7 cellular contexts compared by ENCODE assay signal in genomic region chr11:108417559-108417958, GRCh38. TPM values are rescaled to one million over a fixed set of nuclear protein-coding genes. Genes with fewer than 3 reads are reported as not detected.
A peak's percentile ranks its signal among the peaks of the same experiment; 100 is the strongest.
DNase-seq lines count a peak whose midpoint lies in the region; ATAC-seq, FAIRE-seq and TF ChIP-seq lines count a peak whose summit lies in the region.
"Not testable (repeated sequence)": the region's sequence is repeated elsewhere in the genome, so short reads cannot be mapped to it uniquely, and the experiment has no call there.

No MANE protein-coding gene starts in this region.

- POLR2A ChIA-PET in WTC11 (lab: Charles Lee); GM12878 (lab: Charles Lee): not testable (repeated sequence)

- not testable (repeated sequence) for H3K27ac ChIP-seq in HL-60 (replicated peaks); GM12878 (ENCODE audit: control insufficient read depth, insufficient read depth)

- SMC1A ChIA-PET in GM12878 (lab: Charles Lee; ENCODE audit: uncharacterized antibody, unreplicated experiment) = interaction anchor here (1.2 to 3.8 kb wide), 2 partner anchors 224 to 232 kb away, joined by 3 to 82 read pairs; no protein-coding TSS in a partner anchor

- peak; percentile 2 for TF ChIP-seq CTCF in HL-60 (IDR thresholded peaks at IDR 0.05; ENCODE audit: insufficient read depth, low read length)
- TF ChIP-seq CTCF in WTC11 (IDR thresholded peaks at IDR 0.05); glutamatergic neuron (IDR thresholded peaks at IDR 0.05; ENCODE audit: partially characterized antibody, unreplicated experiment): not testable (repeated sequence)
- TF ChIP-seq CTCF in GM12878 (IDR thresholded peaks at IDR 0.05 in 2 of 3, conservative IDR thresholded peaks at IDR 0.05 in 1 of 3; ENCODE audit: control insufficient read depth in 2 of 3, extremely low read depth in 1 of 3, insufficient read depth in 1 of 3, low read depth in 3 of 3, low read length in 3 of 3) = peak; percentile 46 to 50 (median 50); a peak in 5 of 6 replicates
- TF ChIP-seq CTCF in neural crest cell (conservative IDR thresholded peaks at IDR 0.05) = peak; percentile 38

- BruUV-seq in GM12878 (replicated peaks; lab: Mats Ljungman, UMichigan) = not testable (repeated sequence)

- not testable (repeated sequence) for H3K36me3 Mint-ChIP-seq in WTC11; glutamatergic neuron (ENCODE audit: unreplicated experiment); neural crest cell (ENCODE audit: low read depth)

- peak; percentile 49; the same call in 1 of the 2 replicates for TF ChIP-seq RAD21 in GM12878 (IDR thresholded peaks at IDR 0.05; ENCODE audit: insufficient read depth, low read depth, low read length)

- H3K4me1 Mint-ChIP-seq in WTC11; glutamatergic neuron (ENCODE audit: low read depth, unreplicated experiment); neural crest cell: not testable (repeated sequence)

- H3K9me3 ChIP-seq in GM12878 (replicated peaks; ENCODE audit: control insufficient read depth, insufficient read depth, low read length) = not testable (repeated sequence)

- DNase-seq in EH (ENCODE audit: low read depth) = peak; percentile 33
- DNase-seq in HL-60 (ENCODE audit: low read depth in 1 of 2, low spot score in 1 of 2) = peak in 1 of 2 experiments; percentile 48
- DNase-seq in NK-92 treated with Interleukin-12 subunit alpha and Interleukin-12 subunit beta, amount 100 ng/mL, for 24 hours (lab: John Stamatoyannopoulos, UW) = peak; percentile 4
- DNase-seq in WTC11 (ENCODE audit: low spot score) = peak; percentile 42
- not testable (repeated sequence) for DNase-seq in GM12878 (ENCODE audit: low read depth, low spot score); neural crest cell (ENCODE audit: low read depth, low spot score)
- DNase-seq in glutamatergic neuron = peak; percentile 43

- H3K4me1 ChIP-seq in GM12878 (ENCODE audit: control insufficient read depth, insufficient read depth, low read length) = not testable (repeated sequence)

- H3K9ac ChIP-seq in GM12878 (ENCODE audit: control insufficient read depth, insufficient read depth, low read length) = not testable (repeated sequence)

- not testable (repeated sequence) for H3K4me3 Mint-ChIP-seq in WTC11; glutamatergic neuron (ENCODE audit: unreplicated experiment); neural crest cell

- not testable (repeated sequence) for FAIRE-seq in GM12878 (lab: Jason Lieb, UNC)

- H3K79me2 ChIP-seq in GM12878 (ENCODE audit: control insufficient read depth, insufficient read depth, low read length) = not testable (repeated sequence)

- H2AFZ ChIP-seq in GM12878 (ENCODE audit: control insufficient read depth, low read depth, low read length) = not testable (repeated sequence)

- TF ChIP-seq EP300 in GM12878 (IDR thresholded peaks at IDR 0.05; ENCODE audit: borderline replicate concordance in 1 of 2, control insufficient read depth in 1 of 2, low read depth in 2 of 2, low read length in 2 of 2) = not testable (repeated sequence)

- not testable (repeated sequence) for H3K4me2 ChIP-seq in GM12878 (ENCODE audit: control insufficient read depth, insufficient read depth)

- H4K20me1 ChIP-seq in GM12878 (ENCODE audit: control insufficient read depth, insufficient read depth) = not testable (repeated sequence)

- H3K36me3 ChIP-seq in GM12878 (ENCODE audit: control insufficient read depth in 2 of 2, insufficient read depth in 2 of 2, low read length in 1 of 2) = not testable (repeated sequence)

- ATAC-seq in WTC11 = peak; percentile 41; the same call in 1 of the 2 replicates
- peak; percentile 71 for ATAC-seq in GM12878

- H3K27ac Mint-ChIP-seq in WTC11; glutamatergic neuron (ENCODE audit: unreplicated experiment); neural crest cell (ENCODE audit: unreplicated experiment): not testable (repeated sequence)

- not testable (repeated sequence) for H3K4me3 ChIP-seq in HL-60 (replicated peaks; ENCODE audit: insufficient read depth, low read length); GM12878

- TF ChIP-seq POLR2A in GM12878 (IDR thresholded peaks at IDR 0.05; ENCODE audit: low read depth, low read length) = not testable (repeated sequence)

- H3K27me3 Mint-ChIP-seq in WTC11 (ENCODE audit: low read depth); glutamatergic neuron (ENCODE audit: unreplicated experiment); neural crest cell (ENCODE audit: low read depth): not testable (repeated sequence)

- intact Hi-C loops in GM12878 (cut with micrococcal nuclease; ENCODE audit: unreplicated experiment) = loop anchor here (1.0 kb wide), 1 partner anchor 231 kb away; no protein-coding TSS in a partner anchor

- in situ Hi-C loops in GM12878 (cut with MboI) = not testable (repeated sequence)

- CTCF ChIA-PET in WTC11 (lab: Charles Lee) = not testable (repeated sequence)
- CTCF ChIA-PET in GM12878 (lab: Yijun Ruan, JAX) = interaction anchor here (0.6 to 6.2 kb wide), 7 partner anchors 11 to 322 kb away, joined by 3 to 93 read pairs (median 5); partner anchors contain the start of gene DDX10

- peaks cover 33% of the 10 kb centered on the region for H3K9me3 Mint-ChIP-seq in WTC11
- H3K9me3 Mint-ChIP-seq in glutamatergic neuron (ENCODE audit: unreplicated experiment); neural crest cell: not testable (repeated sequence)

- H3K27me3 ChIP-seq in HL-60 (ENCODE audit: insufficient read depth, poor library complexity, severe bottlenecking); GM12878 (replicated peaks in 1 of 2; ENCODE audit: control insufficient read depth in 2 of 2, insufficient read depth in 2 of 2, low read length in 1 of 2): not testable (repeated sequence)

- RAD21 ChIA-PET in GM12878 (lab: Charles Lee; ENCODE audit: unreplicated experiment) = interaction anchor here (1.0 to 2.7 kb wide), 2 partner anchors 224 to 230 kb away, joined by 5 to 26 read pairs; no protein-coding TSS in a partner anchor

- WGBS in GM12878 (ENCODE audit: insufficient coverage, insufficient replicate concordance, low lambda C conversion rate, missing lambda C conversion rate) = 0% methylated on average over 2 of the region's 2 CpGs

TF ChIP-seq in GM12878, 131 proteins besides CTCF, POLR2A, EP300 and RAD21:
- TF ChIP-seq SMARCA5 (IDR thresholded peaks at IDR 0.05) (0 out of 2 replicates have a peak, but pooled peaks have one; percentile 34), SMC3 (IDR thresholded peaks at IDR 0.05; ENCODE audit: borderline replicate concordance, low read length) (peak; percentile 54; the same call in 1 of the 2 replicates)

RNA-seq across cellular contexts. Expression of gene C11orf65, which starts 49.8 kb away (rescaled TPM):
- 0.83 to 1.1 TPM (median 0.85 TPM) in 3 replicates for total RNA-seq in WTC11 (2021)
- 4.6 and 5.0 TPM in 2 replicates for total RNA-seq in GM12878 (2013; cell fraction: nucleolus; rRNA removed)
- 0.90 and 1.5 TPM in 2 replicates for total RNA-seq in GM12878 (2014; rRNA removed)
- total RNA-seq in GM12878 (2014; rRNA removed; fragmentation: Illumina TruSeq; extraction: Trizol) = 2.0 and 3.1 TPM in 2 replicates
- total RNA-seq in GM12878 (2021) = 0.21 and 0.87 TPM in 2 replicates
- 0.63 TPM for polyA plus RNA-seq in GM12878 (2011; ENCODE audit: low read depth)
- polyA plus RNA-seq in GM12878 (2011; rRNA removed) = 1.3 and 2.6 TPM in 2 replicates
- 0.33 TPM in 2 replicates for polyA plus RNA-seq in GM12878 (2011; cell fraction: cytosol; rRNA removed)
- 0.31 and 0.73 TPM in 2 replicates for polyA plus RNA-seq in GM12878 (2011; cell fraction: nucleus; rRNA removed)
- 1.3 and 1.5 TPM in 2 replicates for polyA plus RNA-seq in GM12878 (2012)
- 0.71 and 0.81 TPM in 2 replicates for polyA plus RNA-seq in GM12878 (2014; fragmentation: Illumina TruSeq; extraction: Trizol)
- 1 to 10 TPM; 1.4 to 1.5 TPM for polyA plus RNA-seq in GM12878 (2014; fragmentation: Nextera tagmentation; extraction: Ambion mirVana)
- polyA plus RNA-seq in GM12878 (2014; rRNA removed) = 0.93 and 1.1 TPM in 2 replicates
- 1 to 10 TPM; 1.2 TPM for polyA plus RNA-seq in GM12878 (2016; fragmentation: Nextera tagmentation; extraction: Ambion mirVana)
- 0.51 and 0.72 TPM in 2 replicates for polyA minus RNA-seq in GM12878 (2011; rRNA and poly(A)+ RNA removed)
- polyA minus RNA-seq in GM12878 (2011; cell fraction: cytosol; rRNA and poly(A)+ RNA removed) = 1.1 TPM in 1 of 2 replicates, not detected in the other
- 0.73 and 0.86 TPM in 2 replicates for polyA minus RNA-seq in GM12878 (2011; cell fraction: nucleus; rRNA and poly(A)+ RNA removed)
- total RNA-seq in glutamatergic neuron (ENCODE audit: unreplicated experiment) = 0.54 TPM
- total RNA-seq in neural crest cell = 1.0 and 1.1 TPM in 2 replicates
